In the genomic region with DNA sequence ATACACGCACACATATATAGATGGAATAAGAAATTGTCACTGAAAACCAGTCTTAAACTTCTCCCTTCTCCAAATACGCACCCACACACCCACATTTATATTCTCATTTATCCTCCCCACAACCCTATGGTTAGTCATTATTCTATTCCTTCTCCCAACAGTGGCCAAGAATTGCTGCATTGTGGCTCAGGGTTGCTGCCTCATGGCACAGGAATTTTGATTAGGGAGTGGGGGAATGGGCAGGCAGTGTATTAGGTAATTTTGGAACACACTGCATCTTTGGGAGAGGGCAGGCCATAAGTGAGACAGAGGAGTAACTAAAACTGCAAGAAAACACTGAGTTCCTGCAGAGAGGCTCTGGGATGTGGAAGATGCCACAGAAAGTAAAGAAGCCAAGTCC, we compare ENCODE assay signal across 13 cellular contexts. TPM values are rescaled to one million over a fixed set of nuclear protein-coding genes. Genes with fewer than 3 reads are reported as not detected.
DNase-seq lines count a peak whose midpoint lies in the region; ATAC-seq and TF ChIP-seq lines count a peak whose summit lies in the region.
"Had no signal": no experiment of that assay in that cellular context is flagged by ENCODE, and none has a peak within 500 bp of the region (broad histone marks: within the 10 kb centered on the region; RNA-seq: fewer than 3 reads in every experiment).

No MANE protein-coding gene starts in this region.

- no peak for TF ChIP-seq POLR2A in erythroblast (IDR thresholded peaks at IDR 0.05; ENCODE audit: low read length)

- ATAC-seq in HG02884 (IDR thresholded peaks at IDR 0.05; ENCODE audit: unreplicated experiment) = no peak

- no peak overlapping the region for H2AFZ ChIP-seq in fibroblast of lung (ENCODE audit: low read length)

- H3K79me2 ChIP-seq in fibroblast of lung (ENCODE audit: control insufficient read depth, insufficient read depth, low read length) = no peaks in the 10 kb centered on the region

- H3K27ac ChIP-seq in SJSA1 (no peak overlapping the region), fibroblast of lung (ENCODE audit: insufficient read depth, low read length) (no peak overlapping the region)

- TF ChIP-seq CTCF in fibroblast of lung (conservative IDR thresholded peaks at IDR 0.05 in 1 of 2, IDR thresholded peaks at IDR 0.05 in 1 of 2; ENCODE audit: low read depth in 1 of 2, low read length in 2 of 2) (no peak), retinal pigment epithelial cell (conservative IDR thresholded peaks at IDR 0.05; ENCODE audit: low read depth, low read length) (no peak)

- H3K36me3 ChIP-seq in SJSA1 = no peaks in the 10 kb centered on the region
- no peaks in the 10 kb centered on the region for H3K36me3 ChIP-seq in fibroblast of lung (ENCODE audit: control insufficient read depth, insufficient read depth, low read length)

- H3K27me3 ChIP-seq in SJSA1 (replicated peaks) = no peaks in the 10 kb centered on the region
- H3K27me3 ChIP-seq in fibroblast of lung (ENCODE audit: control insufficient read depth, insufficient read depth, low read length) = no peaks in the 10 kb centered on the region

- peak overlapping the region; percentile 32 for H3K4me2 ChIP-seq in fibroblast of lung (ENCODE audit: extremely low read depth, insufficient read depth, low read length)

- H4K20me1 ChIP-seq in fibroblast of lung (ENCODE audit: control insufficient read depth, extremely low read depth, insufficient read depth, low read length) = no peaks in the 10 kb centered on the region

- no peaks in the 10 kb centered on the region; the same call in 1 of the 2 replicates for H3K9me3 ChIP-seq in SJSA1 (replicated peaks)
- H3K9me3 ChIP-seq in fibroblast of lung (ENCODE audit: control insufficient read depth, insufficient read depth, low read depth, low read length) = no peaks in the 10 kb centered on the region

- H3K9ac ChIP-seq in fibroblast of lung (ENCODE audit: insufficient read depth, low read length) = no peak overlapping the region

- DNase-seq in GOT3 (lab: John Stamatoyannopoulos, UW) (peak; percentile 56), SJSA1 (ENCODE audit: low read depth in 1 of 2, low spot score in 2 of 2) (peak; percentile 63 to 65), fibroblast of lung (ENCODE audit: low read depth in 2 of 2) (peak; percentile 87 to 98), retinal pigment epithelial cell (ENCODE audit: low read depth) (peak; percentile 28), T-helper 2 cell (no peak), erythroblast (lab: John Stamatoyannopoulos, UW) (no peak), Ammon's horn (ENCODE audit: low spot score) (no peak)
- DNase-seq: activated CD4-positive, alpha-beta T cell treated with anti-CD3 and anti-CD28 coated beads, Interleukin-2, amount 50 U/mL, for 4 hours; amygdala; hippocampal formation; NCI-H2029 treated with DMSO at 0.1 percent for 48 hours; stimulated activated CD4-positive, alpha-beta T cell treated with anti-CD3 and anti-CD28 coated beads, Interleukin-15, amount 100 ng/mL, for 24 hours had no signal

- H3K4me1 ChIP-seq in SJSA1 (replicated peaks) = peaks cover 6% of the 10 kb centered on the region
- H3K4me1 ChIP-seq in fibroblast of lung (ENCODE audit: control insufficient read depth, extremely low read depth, insufficient read depth, low read length) = no peaks in the 10 kb centered on the region

- H3K4me3 ChIP-seq in SJSA1 (no peak overlapping the region), fibroblast of lung (replicated peaks in 1 of 4; ENCODE audit: control extremely low read depth in 1 of 4, insufficient read depth in 1 of 4, low read depth in 3 of 4, low read length in 4 of 4) (no peak overlapping the region), retinal pigment epithelial cell (ENCODE audit: low read length) (no peak overlapping the region)

RNA-seq across cellular contexts. Expression of gene NAPEPLD, which starts 35.7 kb away (rescaled TPM):
- 0.94 and 3.7 TPM in 2 replicates for total RNA-seq in SJSA1 (2014; rRNA removed; shearing (Covaris generic))
- total RNA-seq in fibroblast of lung = 8.5 and 9.2 TPM in 2 replicates
- 4.6 and 5.7 TPM in 2 replicates for polyA plus RNA-seq in fibroblast of lung
- polyA plus RNA-seq in fibroblast of lung (2012) = 4.0 and 4.7 TPM in 2 replicates
- 1.0 and 1.5 TPM in 2 replicates for polyA minus RNA-seq in fibroblast of lung (ENCODE audit: low replicate concordance)

RNA-seq across cellular contexts. Expression of gene ARMC10, which starts 38.2 kb away (rescaled TPM):
- 22.3 and 30.3 TPM in 2 replicates for total RNA-seq in SJSA1 (2014; rRNA removed; shearing (Covaris generic))
- total RNA-seq in fibroblast of lung = 47.3 and 50.5 TPM in 2 replicates
- 29.9 and 31.8 TPM in 2 replicates for polyA plus RNA-seq in fibroblast of lung
- polyA plus RNA-seq in fibroblast of lung (2012) = 26.4 and 28.6 TPM in 2 replicates
- polyA minus RNA-seq in fibroblast of lung (ENCODE audit: low replicate concordance) = 0.82 and 1.3 TPM in 2 replicates

RNA-seq across cellular contexts. Expression of gene FBXL13, which starts 38.6 kb away (rescaled TPM):
- total RNA-seq in SJSA1 (2014; rRNA removed; shearing (Covaris generic)) = 0.16 and 0.18 TPM in 2 replicates
- total RNA-seq in fibroblast of lung = 0.66 and 1.0 TPM in 2 replicates
- polyA plus RNA-seq in fibroblast of lung = 0.41 and 0.61 TPM in 2 replicates
- 0.48 and 0.51 TPM in 2 replicates for polyA plus RNA-seq in fibroblast of lung (2012)
- polyA minus RNA-seq in fibroblast of lung (ENCODE audit: low replicate concordance) = not detected in 2 replicates

Comparison
In these comparisons a context has a peak if more than half of its experiments do, and no peak if none do; other contexts are left out.
1. DNase-seq: peak in GOT3 (single experiment), SJSA1 (2 of 2), fibroblast of lung (2 of 2) and retinal pigment epithelial cell (single experiment); none in T-helper 2 cell (0 of 5), erythroblast (0 of 2) and Ammon's horn (single experiment).